1 cellular context compared by ENCODE assay signal in the genomic region with DNA sequence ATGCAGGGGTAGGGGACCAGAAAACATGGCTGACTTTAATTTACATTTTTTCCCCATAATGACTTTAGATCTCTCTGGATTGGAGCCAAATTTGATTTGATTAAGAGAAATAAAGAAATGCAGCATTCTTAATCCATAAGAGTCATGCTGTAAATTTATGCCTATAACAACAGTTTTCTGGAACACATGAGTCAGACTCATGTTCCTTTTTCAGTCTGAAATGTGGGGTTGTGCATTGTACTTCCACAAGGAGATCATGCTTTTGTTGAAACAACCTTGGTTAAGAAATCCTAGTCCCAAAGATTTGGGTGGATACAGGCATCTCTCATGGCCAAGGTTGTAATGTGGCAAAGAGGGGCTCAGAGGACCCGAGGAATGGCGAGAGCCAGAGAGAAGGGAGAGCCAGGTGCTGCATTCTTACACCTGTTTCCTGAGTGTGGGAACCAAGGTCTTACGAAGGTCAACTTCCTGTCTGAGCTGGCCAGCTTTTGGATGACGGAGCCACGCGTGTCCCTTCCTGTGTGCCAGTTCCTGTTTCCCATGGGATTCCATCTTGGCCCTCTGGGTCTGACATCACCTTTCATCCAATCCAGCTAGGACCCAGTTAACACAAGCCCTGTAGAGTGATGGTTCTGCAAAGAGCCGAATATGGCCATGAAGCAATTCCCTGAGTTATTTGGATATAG.
TF ChIP-seq lines count a peak whose summit lies in the region.

No MANE protein-coding gene starts in this region.

TF ChIP-seq in HepG2, 621 proteins besides CTCF, POLR2A, EP300 and RAD21 (continued from another document):
- TF ChIP-seq GABPA (IDR thresholded peaks at IDR 0.05; ENCODE audit: low read depth, low read length) (peak; percentile 25; the same call in 1 of the 2 replicates), GABPA (CRISPR knock-in tag; IDR thresholded peaks at IDR 0.05; ENCODE audit: low read depth) (no peak)
